Comparison of ENCODE assay signal across 31 cellular contexts in genomic region chr6:88702956-88703556, GRCh38.
"Had no signal": no experiment of that assay in that cellular context is flagged by ENCODE, and none has a peak within 500 bp of the region (broad histone marks: within the 10 kb centered on the region; RNA-seq: fewer than 3 reads in every experiment).

No MANE protein-coding gene starts in this region.

- FAIRE-seq: TTC549 had no signal

- H3K4me3 Mint-ChIP-seq: activated CD4-positive, alpha-beta T cell treated with anti-CD3 and anti-CD28 coated beads for 36 hours; activated CD4-positive, alpha-beta T cell treated with anti-CD3 and anti-CD28 coated beads, Interleukin-2, amount 10 ng/mL, durations not matched to agents 7 days and 5 days; activated naive CD4-positive, alpha-beta T cell treated with anti-CD3 and anti-CD28 coated beads, Interleukin-2, amount 10 ng/mL, durations not matched to agents 7 days and 5 days; activated naive CD8-positive, alpha-beta T cell; activated naive CD8-positive, alpha-beta T cell treated with anti-CD3 and anti-CD28 coated beads, Interleukin-2, amount 50 U/mL, for 24 hours; brain had no signal

- H3K9me3 ChIP-seq: Peyer's patch, SJSA1 had no signal

- H3K4me1 ChIP-seq: Peyer's patch, SJSA1 had no signal

- ATAC-seq: activated CD4-positive, alpha-beta T cell treated with anti-CD3 and anti-CD28 coated beads for 36 hours; activated naive CD8-positive, alpha-beta T cell treated with anti-CD3 and anti-CD28 coated beads, Interleukin-2, amount 50 U/mL, for 24 hours; PC-3 had no signal

- H3K27ac ChIP-seq: Peyer's patch, SJSA1 had no signal

- H3K4me1 Mint-ChIP-seq: activated naive CD4-positive, alpha-beta T cell treated with anti-CD3 and anti-CD28 coated beads, Interleukin-2, amount 10 ng/mL, durations not matched to agents 7 days and 5 days; brain had no signal

- H3K4me3 ChIP-seq: Peyer's patch, SJSA1 had no signal

- DNase-seq: activated CD4-positive, alpha-beta T cell treated with anti-CD3 and anti-CD28 coated beads for 36 hours; activated CD4-positive, alpha-beta T cell treated with anti-CD3 and anti-CD28 coated beads, Interleukin-2, amount 10 ng/mL, durations not matched to agents 7 days and 5 days; activated CD4-positive, alpha-beta T cell treated with anti-CD3 and anti-CD28 coated beads, Interleukin-2, amount 50 U/mL, for 48 hours; activated CD8-positive, alpha-beta memory T cell treated with anti-CD3 and anti-CD28 coated beads, Interleukin-2, amount 50 U/mL, for 4 hours; activated effector memory CD4-positive, alpha-beta T cell treated with Interleukin-2 at 50 U/mL for 16 hours; activated naive CD4-positive, alpha-beta T cell treated with anti-CD3 and anti-CD28 coated beads, Interleukin-2, amount 10 ng/mL, durations not matched to agents 7 days and 5 days; activated naive CD8-positive, alpha-beta T cell treated with anti-CD3 and anti-CD28 coated beads, Interleukin-2, amount 50 U/mL, for 24 hours; activated T-cell treated with anti-CD3 and anti-CD28 coated beads for 4 hours; activated T-cell treated with anti-CD3 and anti-CD28 coated beads, Interleukin-2, amount 50 U/mL, for 48 hours; anterior cingulate cortex; central memory CD4-positive, alpha-beta T cell; MM.1S; MV-4-11; NCI-H1092; NCI-H1436 treated with DMSO at 0.1 percent for 48 hours; NCI-H1694 treated with DMSO at 0.1 percent for 48 hours; NCI-H2029; NCI-H345; NCI-H524 treated with DMSO at 0.1 percent for 48 hours; NK-92 treated with Interleukin-12 subunit alpha and Interleukin-12 subunit beta, amount 100 ng/mL, for 24 hours; PC-3; Peyer's patch; RPMI8226; SHP77 treated with DMSO at 0.1 percent for 48 hours; SW 1271; T-helper 1 cell; T1000 had no signal

- H3K27me3 Mint-ChIP-seq: activated CD4-positive, alpha-beta T cell treated with anti-CD3 and anti-CD28 coated beads for 36 hours; activated CD4-positive, alpha-beta T cell treated with anti-CD3 and anti-CD28 coated beads, Interleukin-2, amount 10 ng/mL, durations not matched to agents 7 days and 5 days; activated naive CD4-positive, alpha-beta T cell treated with anti-CD3 and anti-CD28 coated beads, Interleukin-2, amount 10 ng/mL, durations not matched to agents 7 days and 5 days; activated naive CD8-positive, alpha-beta T cell; activated naive CD8-positive, alpha-beta T cell treated with anti-CD3 and anti-CD28 coated beads, Interleukin-2, amount 50 U/mL, for 24 hours; brain had no signal

- H3K27me3 ChIP-seq: Peyer's patch, SJSA1 had no signal

- H3K27ac Mint-ChIP-seq: activated CD4-positive, alpha-beta T cell treated with anti-CD3 and anti-CD28 coated beads for 36 hours; activated CD4-positive, alpha-beta T cell treated with anti-CD3 and anti-CD28 coated beads, Interleukin-2, amount 10 ng/mL, durations not matched to agents 7 days and 5 days; activated naive CD4-positive, alpha-beta T cell treated with anti-CD3 and anti-CD28 coated beads, Interleukin-2, amount 10 ng/mL, durations not matched to agents 7 days and 5 days; activated naive CD8-positive, alpha-beta T cell; activated naive CD8-positive, alpha-beta T cell treated with anti-CD3 and anti-CD28 coated beads, Interleukin-2, amount 50 U/mL, for 24 hours; brain had no signal

- H3K36me3 ChIP-seq: Peyer's patch had no signal

- H3K9me3 Mint-ChIP-seq: activated naive CD4-positive, alpha-beta T cell treated with anti-CD3 and anti-CD28 coated beads, Interleukin-2, amount 10 ng/mL, durations not matched to agents 7 days and 5 days had no signal
